8 cellular contexts compared by ENCODE assay signal in the genomic region with DNA sequence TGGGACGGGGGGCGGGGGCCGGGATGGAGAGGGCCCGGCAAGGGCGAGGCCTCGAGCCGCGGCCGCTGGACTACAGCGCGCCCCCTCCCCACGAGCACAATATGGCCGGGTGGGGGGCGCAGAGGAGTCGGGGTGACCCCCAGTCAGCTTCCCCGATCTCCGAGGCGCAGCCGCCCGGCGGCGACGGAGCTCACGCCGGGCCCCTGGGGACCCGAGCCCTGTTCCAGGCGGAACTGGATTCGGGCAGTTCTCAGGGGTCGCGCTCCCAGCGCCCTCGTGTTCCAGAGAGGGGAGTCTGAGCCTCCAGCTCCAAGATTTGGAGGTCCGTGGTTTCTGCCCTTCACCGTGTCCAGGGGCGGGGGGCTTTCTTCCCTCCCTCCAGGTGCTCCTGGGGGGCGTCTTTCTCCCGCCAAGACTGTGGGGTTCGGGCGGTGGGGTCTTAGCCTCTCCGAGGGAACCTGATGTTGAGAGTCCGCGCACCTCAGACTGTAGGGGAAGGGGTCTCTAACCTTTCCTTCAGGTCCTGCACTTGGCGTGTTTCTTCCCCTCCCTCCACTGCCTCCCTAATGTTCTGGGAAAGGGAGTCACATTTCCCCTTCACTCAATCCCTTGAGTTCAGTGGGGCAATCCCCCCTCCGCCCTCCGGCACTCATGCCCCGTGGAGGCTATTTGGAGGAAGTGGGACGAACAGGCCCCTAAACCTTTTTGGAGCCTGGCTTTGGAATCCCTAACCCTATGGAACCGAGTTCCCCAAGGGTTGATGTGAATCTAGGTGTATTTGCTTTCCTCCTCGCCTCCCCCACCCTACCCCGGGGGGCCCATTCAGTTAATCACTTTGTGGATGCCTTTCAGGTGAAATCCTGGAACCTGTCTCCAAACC. TPM values are rescaled to one million over a fixed set of nuclear protein-coding genes. Genes with fewer than 3 reads are reported as not detected.
A peak's percentile ranks its signal among the peaks of the same experiment; 100 is the strongest.
DNase-seq lines count a peak whose midpoint lies in the region; ATAC-seq and TF ChIP-seq lines count a peak whose summit lies in the region.

No MANE protein-coding gene starts in this region.

- peak; percentile 23 for DNase-seq in EH (ENCODE audit: low read depth)
- DNase-seq in left cardiac atrium = peak; percentile 56
- peak; percentile 33 to 77 for DNase-seq in psoas muscle
- DNase-seq in NCI-H187 treated with DMSO at 0.1 percent for 48 hours (lab: John Stamatoyannopoulos, UW) = no peak
- no peak for DNase-seq in COR-L47 (lab: John Stamatoyannopoulos, UW)

- peak overlapping the region; percentile 62 for H3K4me3 Mint-ChIP-seq in activated T-helper 17 cell treated with anti-CD3 and anti-CD28 coated beads, Interleukin-2, amount 50 U/mL, for 72 hours

- H3K9ac ChIP-seq in HUES48 (ENCODE audit: low read depth, low read length) = peak overlapping the region; percentile 71

- no peaks in the 10 kb centered on the region; the same call in 1 of the 2 replicates for H3K36me3 ChIP-seq in HUES48 (ENCODE audit: control insufficient read depth, insufficient read depth, low read length)
- H3K36me3 ChIP-seq in psoas muscle (ENCODE audit: insufficient read depth in 1 of 2, low read depth in 1 of 2) = no peaks in the 10 kb centered on the region

- H3K4me3 ChIP-seq in HUES48 (ENCODE audit: low read depth, low read length) = peak overlapping the region; percentile 76
- H3K4me3 ChIP-seq in psoas muscle = peak overlapping the region; percentile 99

- TF ChIP-seq CTCF in psoas muscle (IDR thresholded peaks at IDR 0.05) = no peak

- H3K9me3 Mint-ChIP-seq in activated T-helper 17 cell treated with anti-CD3 and anti-CD28 coated beads, Interleukin-2, amount 50 U/mL, for 72 hours = no peaks in the 10 kb centered on the region

- H3K27me3 ChIP-seq in HUES48 (ENCODE audit: control insufficient read depth, insufficient read depth, low read length) (peaks cover 56% of the 10 kb centered on the region), psoas muscle (ENCODE audit: insufficient read depth in 3 of 3, low read length in 2 of 3) (no peaks in the 10 kb centered on the region)

- peaks cover 7% of the 10 kb centered on the region for H3K27me3 Mint-ChIP-seq in activated T-helper 17 cell treated with anti-CD3 and anti-CD28 coated beads, Interleukin-2, amount 50 U/mL, for 72 hours

- H3K9me3 ChIP-seq in HUES48 (ENCODE audit: control insufficient read depth, insufficient read depth, low read length) = no peaks in the 10 kb centered on the region
- H3K9me3 ChIP-seq in psoas muscle = no peaks in the 10 kb centered on the region

- 2 to 3% (median 2%) methylated on average over 37 to 50 of the region's 50 CpGs for WGBS in psoas muscle, 3 donors

- H3K27ac ChIP-seq in HUES48 (ENCODE audit: low read depth, low read length) (peak overlapping the region; percentile 69), psoas muscle (peak overlapping the region; percentile 97)

- peaks cover 21% of the 10 kb centered on the region for H3K4me1 Mint-ChIP-seq in activated T-helper 17 cell treated with anti-CD3 and anti-CD28 coated beads, Interleukin-2, amount 50 U/mL, for 72 hours

- intact Hi-C loops in left cardiac atrium (cut with DNase I) = no loop called here
- intact Hi-C loops in psoas muscle (cut with DNase I) = no loop called here

- no peaks in the 10 kb centered on the region for H3K36me3 Mint-ChIP-seq in activated T-helper 17 cell treated with anti-CD3 and anti-CD28 coated beads, Interleukin-2, amount 50 U/mL, for 72 hours (ENCODE audit: low read depth)

- no peak overlapping the region for H3K27ac Mint-ChIP-seq in activated T-helper 17 cell treated with anti-CD3 and anti-CD28 coated beads, Interleukin-2, amount 50 U/mL, for 72 hours

- H3K4me1 ChIP-seq in HUES48 (ENCODE audit: control insufficient read depth, insufficient read depth, low read length) (peaks cover 11% of the 10 kb centered on the region), psoas muscle (peaks cover 46% of the 10 kb centered on the region)

- ATAC-seq in activated T-helper 17 cell treated with anti-CD3 and anti-CD28 coated beads, Interleukin-2, amount 50 U/mL, for 72 hours (replicated peaks) = peak; percentile 2
- peak; percentile 26 to 46 for ATAC-seq in left cardiac atrium
- peak; percentile 13 to 56 (median 38) for ATAC-seq in psoas muscle
- no peak for ATAC-seq in HG03025 (IDR thresholded peaks at IDR 0.05; ENCODE audit: low FRiP score, unreplicated experiment)

RNA-seq across cellular contexts. Expression of a gene that starts 0.6 kb away (rescaled TPM):
- total RNA-seq in activated T-helper 17 cell treated with anti-CD3 and anti-CD28 coated beads, Interleukin-2, amount 50 U/mL, for 72 hours = 1 to 10 TPM; 6.8 TPM
- total RNA-seq in left cardiac atrium (10 to 100 TPM; 13.0 to 19.3 TPM), psoas muscle (10 to 100 TPM; 10.5 to 16.6 (median 14.0) TPM)
- polyA plus RNA-seq in psoas muscle = 10 to 100 TPM in 1 of 3 donors, 1 to 10 TPM in 2; 5.8 to 14.9 (median 6.0) TPM

RNA-seq across cellular contexts. Expression of a gene that starts 44.8 kb away (rescaled TPM):
- not detected for total RNA-seq in activated T-helper 17 cell treated with anti-CD3 and anti-CD28 coated beads, Interleukin-2, amount 50 U/mL, for 72 hours
- total RNA-seq in left cardiac atrium (10 to 100 TPM; 44.0 to 65.2 TPM), psoas muscle (10 to 100 TPM; 24.1 to 40.8 (median 25.8) TPM)
- 10 to 100 TPM; 10.8 to 22.8 (median 13.9) TPM for polyA plus RNA-seq in psoas muscle

RNA-seq across cellular contexts. Expression of a gene that starts 54.7 kb away (rescaled TPM):
- total RNA-seq in activated T-helper 17 cell treated with anti-CD3 and anti-CD28 coated beads, Interleukin-2, amount 50 U/mL, for 72 hours = 10 to 100 TPM in 1 of 2 donors, 1 to 10 TPM in 1; 3.5 to 26.3 TPM
- total RNA-seq in left cardiac atrium = 10 to 100 TPM; 25.3 to 44.0 TPM
- total RNA-seq in psoas muscle = 10 to 100 TPM in 3 of 4 donors, 1 to 10 TPM in 1; 8.0 to 12.8 (median 11.5) TPM
- 1 to 10 TPM; 5.5 to 9.6 (median 6.8) TPM for polyA plus RNA-seq in psoas muscle

Comparison
In these comparisons a context has a peak if more than half of its experiments do, and no peak if none do; other contexts are left out.
1. DNase-seq: peak in EH (single experiment), left cardiac atrium (single experiment) and psoas muscle (2 of 2); none in NCI-H187 treated with DMSO at 0.1 percent for 48 hours (single experiment) and COR-L47 (single experiment).
2. RNA of a gene that starts 44.8 kb away (total RNA-seq): 44.0 to 65.2 TPM in left cardiac atrium and 24.1 to 40.8 TPM in psoas muscle; not detected in activated T-helper 17 cell treated with anti-CD3 and anti-CD28 coated beads, Interleukin-2, amount 50 U/mL, for 72 hours; every median in the first group is over 10 times any median in the second.